Comparison of ENCODE assay signal across 18 cellular contexts in the genomic region with DNA sequence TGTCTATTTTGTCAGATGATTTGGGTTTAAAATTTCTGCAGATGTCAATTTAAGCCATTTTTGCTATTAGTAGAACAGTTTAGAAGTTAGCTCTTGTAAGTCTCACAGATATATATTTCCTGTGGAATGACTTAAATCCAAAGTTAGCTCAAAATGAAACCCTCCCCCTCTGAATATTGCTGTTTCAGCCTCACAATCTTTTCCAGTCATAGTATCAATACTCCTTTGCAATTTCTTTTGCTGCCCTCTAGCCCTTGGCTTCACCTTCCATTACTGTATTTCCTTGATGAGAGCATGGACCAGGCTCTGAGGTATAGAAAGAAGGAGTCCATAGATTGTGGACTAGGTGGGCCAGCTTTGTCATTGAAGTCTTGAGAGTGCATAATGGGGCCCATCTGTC.
A peak's percentile ranks its signal among the peaks of the same experiment; 100 is the strongest.
DNase-seq lines count a peak whose midpoint lies in the region; ATAC-seq lines count a peak whose summit lies in the region.
"Had no signal": no experiment of that assay in that cellular context is flagged by ENCODE, and none has a peak within 500 bp of the region (broad histone marks: within the 10 kb centered on the region; RNA-seq: fewer than 3 reads in every experiment).

No MANE protein-coding gene starts in this region.

- H3K4ac ChIP-seq in neuronal stem cell (ENCODE audit: low read length), result no peak overlapping the region

- no peak overlapping the region for H3K27ac ChIP-seq in neuronal stem cell (replicated peaks; ENCODE audit: low read length)
- H3K27ac ChIP-seq: BLaER1, HL-60 had no signal

- peaks cover 20% of the 10 kb centered on the region for H3K4me1 Mint-ChIP-seq in activated CD4-positive, alpha-beta T cell treated with anti-CD3 and anti-CD28 coated beads for 36 hours
- peaks cover 10% of the 10 kb centered on the region for H3K4me1 Mint-ChIP-seq in activated CD4-positive, alpha-beta T cell treated with anti-CD3 and anti-CD28 coated beads, Interleukin-2, amount 10 ng/mL, durations not matched to agents 24 days and 14 days
- peaks cover 23% of the 10 kb centered on the region for H3K4me1 Mint-ChIP-seq in activated T-helper 2 cell treated with anti-CD3 and anti-CD28 coated beads, Interferon-gamma antibody, Interleukin-2, Interleukin-4, amounts not matched to agents 10 μg/mL and 5 μg/mL and 100 μg/mL, durations not matched to agents 14 hours and 24 hours and 36 hours (ENCODE audit: low read depth)

- H3K9ac ChIP-seq in neuronal stem cell (ENCODE audit: low read depth, low read length, poor library complexity), result no peak overlapping the region
- H3K9ac ChIP-seq: BLaER1 had no signal

- H2BK12ac ChIP-seq in neuronal stem cell (ENCODE audit: low read length), result no peak overlapping the region

- H3K4me3 Mint-ChIP-seq in activated CD4-positive, alpha-beta T cell treated with anti-CD3 and anti-CD28 coated beads for 36 hours, result no peak overlapping the region
- no peak overlapping the region for H3K4me3 Mint-ChIP-seq in activated CD4-positive, alpha-beta T cell treated with anti-CD3 and anti-CD28 coated beads, Interleukin-2, amount 10 ng/mL, durations not matched to agents 24 days and 14 days
- no peak overlapping the region for H3K4me3 Mint-ChIP-seq in activated T-helper 2 cell treated with anti-CD3 and anti-CD28 coated beads, Interferon-gamma antibody, Interleukin-2, Interleukin-4, amounts not matched to agents 10 μg/mL and 5 μg/mL and 100 μg/mL, durations not matched to agents 14 hours and 24 hours and 36 hours (ENCODE audit: low read depth)
- H3K4me3 Mint-ChIP-seq: CD14-positive monocyte; CD4-positive, alpha-beta memory T cell; H9 had no signal

- no peak overlapping the region for H2AK5ac ChIP-seq in neuronal stem cell (ENCODE audit: low read depth, low read length)

- CTCF ChIA-PET in activated CD4-positive, alpha-beta T cell treated with anti-CD3 and anti-CD28 coated beads for 36 hours (lab: Charles Lee), result interaction anchor here (0.8 kb wide), 1 partner anchor 9 kb away, joined by 3 read pairs; no protein-coding TSS in a partner anchor

- H4K8ac ChIP-seq in neuronal stem cell (ENCODE audit: low read depth, low read length), result no peak overlapping the region

- H3K18ac ChIP-seq in neuronal stem cell (ENCODE audit: low read length), result no peak overlapping the region

- peaks cover 0 to 6% of the 10 kb centered on the region in 2 donors for H3K4me1 ChIP-seq in neuronal stem cell (ENCODE audit: control insufficient read depth in 2 of 2, insufficient read depth in 1 of 2, low read depth in 1 of 2, low read length in 2 of 2)

- H2BK5ac ChIP-seq in neuronal stem cell (ENCODE audit: low read length), result no peak overlapping the region

- POLR2A ChIA-PET in activated CD4-positive, alpha-beta T cell treated with anti-CD3 and anti-CD28 coated beads for 36 hours (lab: Charles Lee), result no interaction called here

- H2BK120ac ChIP-seq in neuronal stem cell (ENCODE audit: low read depth, low read length), result no peak overlapping the region

- no peak overlapping the region for H3K23ac ChIP-seq in neuronal stem cell (ENCODE audit: low read depth, low read length, poor library complexity)

- DNase-seq in activated CD4-positive, alpha-beta T cell treated with anti-CD3 and anti-CD28 coated beads for 36 hours, result no peak
- DNase-seq in activated CD4-positive, alpha-beta T cell treated with anti-CD3 and anti-CD28 coated beads, Interleukin-2, amount 10 ng/mL, durations not matched to agents 24 days and 14 days, result no peak
- no peak for DNase-seq in activated T-helper 2 cell treated with anti-CD3 and anti-CD28 coated beads, Interferon-gamma antibody, Interleukin-2, Interleukin-4, amounts not matched to agents 10 μg/mL and 5 μg/mL and 100 μg/mL, durations not matched to agents 14 hours and 24 hours and 36 hours (ENCODE audit: low spot score)
- no peak for DNase-seq in neuronal stem cell (ENCODE audit: low spot score)
- DNase-seq in NCI-H1417 treated with DMSO at 0.1 percent for 48 hours (lab: John Stamatoyannopoulos, UW), result no peak
- no peak for DNase-seq in NCI-H2171 (lab: John Stamatoyannopoulos, UW)
- DNase-seq: 8988T; CD4-positive, alpha-beta memory T cell; DMS53; DND-41; EL; H9; IMR-90 had no signal

- peaks cover 11% of the 10 kb centered on the region for H3K9me3 Mint-ChIP-seq in activated CD4-positive, alpha-beta T cell treated with anti-CD3 and anti-CD28 coated beads for 36 hours (ENCODE audit: low read depth)
- peaks cover 10% of the 10 kb centered on the region for H3K9me3 Mint-ChIP-seq in activated CD4-positive, alpha-beta T cell treated with anti-CD3 and anti-CD28 coated beads, Interleukin-2, amount 10 ng/mL, durations not matched to agents 24 days and 14 days
- peaks cover 19% of the 10 kb centered on the region for H3K9me3 Mint-ChIP-seq in activated T-helper 2 cell treated with anti-CD3 and anti-CD28 coated beads, Interferon-gamma antibody, Interleukin-2, Interleukin-4, amounts not matched to agents 10 μg/mL and 5 μg/mL and 100 μg/mL, durations not matched to agents 14 hours and 24 hours and 36 hours

- no peak overlapping the region for H3K27ac Mint-ChIP-seq in activated CD4-positive, alpha-beta T cell treated with anti-CD3 and anti-CD28 coated beads for 36 hours
- no peak overlapping the region for H3K27ac Mint-ChIP-seq in activated CD4-positive, alpha-beta T cell treated with anti-CD3 and anti-CD28 coated beads, Interleukin-2, amount 10 ng/mL, durations not matched to agents 24 days and 14 days
- peak overlapping the region; percentile 15 for H3K27ac Mint-ChIP-seq in activated T-helper 2 cell treated with anti-CD3 and anti-CD28 coated beads, Interferon-gamma antibody, Interleukin-2, Interleukin-4, amounts not matched to agents 10 μg/mL and 5 μg/mL and 100 μg/mL, durations not matched to agents 14 hours and 24 hours and 36 hours
- H3K27ac Mint-ChIP-seq: CD14-positive monocyte, H9 had no signal

- no peaks in the 10 kb centered on the region for H3K27me3 ChIP-seq in neuronal stem cell (ENCODE audit: control insufficient read depth in 3 of 3, insufficient read depth in 3 of 3, low read depth in 1 of 3, low read length in 3 of 3)
- H3K27me3 ChIP-seq: BLaER1 had no signal

- no peaks in the 10 kb centered on the region for H3K36me3 ChIP-seq in neuronal stem cell (replicated peaks in 1 of 2; ENCODE audit: control insufficient read depth in 2 of 2, insufficient read depth in 2 of 2, low read length in 2 of 2)

- peaks cover 8% of the 10 kb centered on the region for H3K36me3 Mint-ChIP-seq in activated CD4-positive, alpha-beta T cell treated with anti-CD3 and anti-CD28 coated beads for 36 hours (ENCODE audit: low read depth)
- peaks cover 2% of the 10 kb centered on the region for H3K36me3 Mint-ChIP-seq in activated CD4-positive, alpha-beta T cell treated with anti-CD3 and anti-CD28 coated beads, Interleukin-2, amount 10 ng/mL, durations not matched to agents 24 days and 14 days (ENCODE audit: low read depth)
- peaks cover 4% of the 10 kb centered on the region for H3K36me3 Mint-ChIP-seq in activated T-helper 2 cell treated with anti-CD3 and anti-CD28 coated beads, Interferon-gamma antibody, Interleukin-2, Interleukin-4, amounts not matched to agents 10 μg/mL and 5 μg/mL and 100 μg/mL, durations not matched to agents 14 hours and 24 hours and 36 hours (ENCODE audit: low read depth)
- H3K36me3 Mint-ChIP-seq: CD14-positive monocyte had no signal

- H3K14ac ChIP-seq in neuronal stem cell (ENCODE audit: low read length), result no peak overlapping the region

- no peaks in the 10 kb centered on the region for H3K27me3 Mint-ChIP-seq in activated CD4-positive, alpha-beta T cell treated with anti-CD3 and anti-CD28 coated beads for 36 hours
- no peaks in the 10 kb centered on the region for H3K27me3 Mint-ChIP-seq in activated CD4-positive, alpha-beta T cell treated with anti-CD3 and anti-CD28 coated beads, Interleukin-2, amount 10 ng/mL, durations not matched to agents 24 days and 14 days
- H3K27me3 Mint-ChIP-seq in activated T-helper 2 cell treated with anti-CD3 and anti-CD28 coated beads, Interferon-gamma antibody, Interleukin-2, Interleukin-4, amounts not matched to agents 10 μg/mL and 5 μg/mL and 100 μg/mL, durations not matched to agents 14 hours and 24 hours and 36 hours (ENCODE audit: low read depth), result no peaks in the 10 kb centered on the region
- H3K27me3 Mint-ChIP-seq: CD4-positive, alpha-beta memory T cell had no signal

- no peak overlapping the region for H3K4me3 ChIP-seq in neuronal stem cell (ENCODE audit: low read length in 2 of 2)
- H3K4me3 ChIP-seq: BLaER1, GM12878 had no signal

- H2AFZ ChIP-seq in neuronal stem cell (ENCODE audit: low read length), result peak overlapping the region; percentile 62

- H3K4me2 ChIP-seq in neuronal stem cell (ENCODE audit: insufficient read depth, low read length, poor library complexity, severe bottlenecking), result no peak overlapping the region
- H3K4me2 ChIP-seq: BLaER1 had no signal

- no peaks in the 10 kb centered on the region for H3K79me1 ChIP-seq in neuronal stem cell (ENCODE audit: low read depth, low read length)

- H4K91ac ChIP-seq in neuronal stem cell (ENCODE audit: low read depth, low read length, poor library complexity), result no peak overlapping the region

- peak; percentile 37 for ATAC-seq in activated CD4-positive, alpha-beta T cell treated with anti-CD3 and anti-CD28 coated beads for 36 hours
- no peak for ATAC-seq in HG03520 (IDR thresholded peaks at IDR 0.05; ENCODE audit: unreplicated experiment)
- ATAC-seq: GM12878 had no signal

- no peak overlapping the region for H2BK15ac ChIP-seq in neuronal stem cell (ENCODE audit: low read length)

- intact Hi-C loops in activated CD4-positive, alpha-beta T cell treated with anti-CD3 and anti-CD28 coated beads for 36 hours (cut with DNase I, micrococcal nuclease), result no loop called here
- intact Hi-C loops in activated CD4-positive, alpha-beta T cell treated with anti-CD3 and anti-CD28 coated beads, Interleukin-2, amount 10 ng/mL, durations not matched to agents 24 days and 14 days (cut with micrococcal nuclease), result no loop called here
- intact Hi-C loops in activated T-helper 2 cell treated with anti-CD3 and anti-CD28 coated beads, Interferon-gamma antibody, Interleukin-2, Interleukin-4, amounts not matched to agents 10 μg/mL and 5 μg/mL and 100 μg/mL, durations not matched to agents 14 hours and 24 hours and 36 hours (cut with micrococcal nuclease), result no loop called here

- peaks cover 3 to 9% of the 10 kb centered on the region in 2 donors for H3K9me3 ChIP-seq in neuronal stem cell (replicated peaks in 1 of 2; ENCODE audit: control insufficient read depth in 2 of 2, insufficient read depth in 1 of 2, low read depth in 1 of 2, low read length in 2 of 2)
